10 cellular contexts compared by ENCODE assay signal in genomic region chr21:17900281-17900989, GRCh38.
DNase-seq lines count a peak whose midpoint lies in the region; ATAC-seq, FAIRE-seq and TF ChIP-seq lines count a peak whose summit lies in the region.
"Had no signal": no experiment of that assay in that cellular context is flagged by ENCODE, and none has a peak within 500 bp of the region (broad histone marks: within the 10 kb centered on the region; RNA-seq: fewer than 3 reads in every experiment).

No MANE protein-coding gene starts in this region.

- no peaks in the 10 kb centered on the region for H3K27me3 ChIP-seq in keratinocyte (ENCODE audit: control insufficient read depth, extremely low read depth, insufficient read depth, low read length)
- H3K27me3 ChIP-seq: tibial nerve had no signal

- no peak for FAIRE-seq in keratinocyte (lab: Jason Lieb, UNC)

- DNase-seq in NCI-H1092 treated with DMSO at 0.1 percent for 48 hours (lab: John Stamatoyannopoulos, UW) (peak; percentile 7), NCI-H1092 (lab: John Stamatoyannopoulos, UW) (no peak), RWPE1 (ENCODE audit: low spot score) (no peak), keratinocyte (ENCODE audit: low read depth, low spot score) (peak; percentile 59), CD1c-positive myeloid dendritic cell (ENCODE audit: extremely low spot score) (no peak), NCI-H526 treated with DMSO at 0.1 percent for 48 hours (lab: John Stamatoyannopoulos, UW) (no peak)
- DNase-seq: Calu3 had no signal

- no peak for ATAC-seq in activated CD4-positive, CD25-positive, alpha-beta regulatory T cell treated with anti-CD3 and anti-CD28 coated beads, Interleukin-2, amount 50 U/mL, for 24 hours

- H4K20me1 ChIP-seq in keratinocyte (ENCODE audit: control insufficient read depth, extremely low read depth, insufficient read depth, low read length), result no peaks in the 10 kb centered on the region

- H3K27ac ChIP-seq in RWPE1 (peak overlapping the region; percentile 20; the same call in 1 of the 2 replicates), keratinocyte (ENCODE audit: control insufficient read depth, insufficient read depth, low read length) (peak overlapping the region; percentile 95)

- peaks cover 26% of the 10 kb centered on the region for H3K4me1 ChIP-seq in keratinocyte (ENCODE audit: control insufficient read depth, extremely low read depth, insufficient read depth, low read length)

- H3K4me3 ChIP-seq in keratinocyte (ENCODE audit: control insufficient read depth in 2 of 3, extremely low read depth in 1 of 3, insufficient read depth in 2 of 3, low read depth in 1 of 3, low read length in 3 of 3), result no peak overlapping the region

- POLR2A ChIA-PET in RWPE1 (lab: Yijun Ruan, JAX; ENCODE audit: low non-redundant PET), result no interaction called here

- no peaks in the 10 kb centered on the region for H3K79me2 ChIP-seq in keratinocyte (ENCODE audit: control insufficient read depth, insufficient read depth, low read length)

- dilution Hi-C loops in keratinocyte (cut with MboI; ENCODE audit: extremely low pct_ligation_motif_present, low sequenced_read_pairs), result no loop called here

- no peaks in the 10 kb centered on the region for H3K36me3 ChIP-seq in keratinocyte (ENCODE audit: control insufficient read depth in 2 of 2, extremely low read depth in 1 of 2, insufficient read depth in 2 of 2, low read length in 2 of 2)
- H3K36me3 ChIP-seq: tibial nerve had no signal

- peak overlapping the region; percentile 93 for H3K4me2 ChIP-seq in keratinocyte (ENCODE audit: control insufficient read depth, extremely low read depth, insufficient read depth, low read depth, low read length)

- no peaks in the 10 kb centered on the region for H3K9me1 ChIP-seq in keratinocyte (ENCODE audit: control insufficient read depth, extremely low read depth, insufficient read depth, low read length)

- H3K9me3 ChIP-seq in keratinocyte (ENCODE audit: control insufficient read depth, low read depth, low read length), result no peaks in the 10 kb centered on the region

- H2AFZ ChIP-seq in keratinocyte (ENCODE audit: control insufficient read depth, low read length), result peak overlapping the region; percentile 92

- peak overlapping the region; percentile 81 for H3K9ac ChIP-seq in keratinocyte (ENCODE audit: control insufficient read depth, extremely low read depth, insufficient read depth, low read length)

- TF ChIP-seq CTCF in GM12872 (IDR thresholded peaks at IDR 0.05; ENCODE audit: insufficient read depth, low read depth, low read length), result peak; percentile 7; the same call in 1 of the 3 replicates
- TF ChIP-seq CTCF in RWPE1 (conservative IDR thresholded peaks at IDR 0.05; ENCODE audit: low read depth), result no peak
- no peak for TF ChIP-seq CTCF in keratinocyte (optimal IDR thresholded peaks at IDR 0.05 in 1 of 3, IDR thresholded peaks at IDR 0.05 in 1 of 3, conservative IDR thresholded peaks at IDR 0.05 in 1 of 3; ENCODE audit: extremely low read depth in 1 of 3, insufficient read depth in 2 of 3, low read length in 3 of 3)

- CTCF ChIA-PET in RWPE1 (lab: Yijun Ruan, JAX), result interaction anchor here (2.0 kb wide), 1 partner anchor 221 kb away, joined by 7 read pairs; no protein-coding TSS in a partner anchor

Comparison
In these comparisons a context has a peak if more than half of its experiments do, and no peak if none do; other contexts are left out.
1. DNase-seq: peak in NCI-H1092 treated with DMSO at 0.1 percent for 48 hours (single experiment) and keratinocyte (single experiment); none in NCI-H1092 (single experiment), RWPE1 (single experiment), CD1c-positive myeloid dendritic cell (single experiment) and NCI-H526 treated with DMSO at 0.1 percent for 48 hours (single experiment).